In genomic region chr21:43331111-43331961, GRCh38 we compare ENCODE assay signal across 26 cellular contexts.
DNase-seq lines count a peak whose midpoint lies in the region; ATAC-seq, FAIRE-seq and TF ChIP-seq lines count a peak whose summit lies in the region.
"Had no signal": no experiment of that assay in that cellular context is flagged by ENCODE, and none has a peak within 500 bp of the region (broad histone marks: within the 10 kb centered on the region; RNA-seq: fewer than 3 reads in every experiment).

No MANE protein-coding gene starts in this region.

- peak overlapping the region; percentile 10; the same call in 1 of the 2 replicates for H3K14ac ChIP-seq in IMR-90 (replicated peaks; ENCODE audit: low read depth, low read length)

- no peak for DNase-seq in A549 (ENCODE audit: low read depth in 1 of 2, low spot score in 1 of 2)
- no peak for DNase-seq in IMR-90
- no peak for DNase-seq in endothelial cell of umbilical vein (ENCODE audit: low read depth, low spot score)
- DNase-seq in neural crest cell (ENCODE audit: low read depth, low spot score) = no peak
- DNase-seq in activated naive CD4-positive, alpha-beta T cell treated with anti-CD3 and anti-CD28 coated beads for 36 hours = no peak
- no peak for DNase-seq in epidermal melanocyte (ENCODE audit: insufficient read length, low spot score)
- DNase-seq: activated CD4-positive, alpha-beta memory T cell treated with anti-CD3 and anti-CD28 coated beads for 36 hours; activated CD4-positive, CD25-positive, alpha-beta regulatory T cell treated with anti-CD3 and anti-CD28 coated beads, Interleukin-2, amount 50 U/mL, for 72 hours; DMS79 treated with DMSO at 0.1 percent for 48 hours; NCI-H1048; NCI-H1694 treated with DMSO at 0.1 percent for 48 hours; stimulated activated CD4-positive, alpha-beta T cell treated with anti-CD3 and anti-CD28 coated beads, Interleukin-1b, Interleukin-23, amount 100 ng/mL, for 48 hours; stimulated activated CD8-positive, alpha-beta memory T cell treated with anti-CD3 and anti-CD28 coated beads, Interleukin-4, amount 100 ng/mL, for 48 hours; T-helper 17 cell had no signal

- TF ChIP-seq EP300 in A549 (IDR thresholded peaks at IDR 0.05) = no peak

- TF ChIP-seq CTCF in A549 (IDR thresholded peaks at IDR 0.05) (no peak), IMR-90 (conservative IDR thresholded peaks at IDR 0.05; ENCODE audit: low read depth, low read length) (no peak), endothelial cell of umbilical vein (IDR thresholded peaks at IDR 0.05; ENCODE audit: extremely low read depth in 1 of 2, insufficient read depth in 1 of 2, low read depth in 1 of 2, low read length in 2 of 2) (no peak), neural crest cell (conservative IDR thresholded peaks at IDR 0.05) (no peak)

- BruUV-seq in IMR-90 (replicated peaks; lab: Mats Ljungman, UMichigan) (no TSS peak), endothelial cell of umbilical vein (replicated peaks; lab: Mats Ljungman, UMichigan) (TSS peak; percentile 78)

- H2AK5ac ChIP-seq in IMR-90 (ENCODE audit: low read depth, low read length) = 0 out of 2 replicates have a peak overlapping the region, but pooled peaks have one; percentile 7

- peak overlapping the region in 1 of 2 experiments; percentile 22; a peak in 1 of 4 replicates for H4K8ac ChIP-seq in IMR-90 (ENCODE audit: low read depth in 2 of 2, low read length in 2 of 2)

- H3K9me3 Mint-ChIP-seq in neural crest cell = no peaks in the 10 kb centered on the region
- H3K9me3 Mint-ChIP-seq in activated naive CD4-positive, alpha-beta T cell treated with anti-CD3 and anti-CD28 coated beads for 36 hours = peaks cover 2% of the 10 kb centered on the region
- H3K9me3 Mint-ChIP-seq: activated CD4-positive, alpha-beta memory T cell treated with anti-CD3 and anti-CD28 coated beads for 36 hours; activated naive CD4-positive, alpha-beta T cell treated with anti-CD3 and anti-CD28 coated beads, Interleukin-2, amount 50 U/mL, for 72 hours; activated T-helper 17 cell treated with anti-CD3 and anti-CD28 coated beads, Interleukin-2, amount 50 U/mL, for 72 hours had no signal

- peak overlapping the region; percentile 3 for H4K5ac ChIP-seq in IMR-90 (ENCODE audit: low read depth, low read length)

- H3K9me3 ChIP-seq in A549 (no peaks in the 10 kb centered on the region), IMR-90 (ENCODE audit: control insufficient read depth, insufficient read depth, low read length) (no peaks in the 10 kb centered on the region), endothelial cell of umbilical vein (replicated peaks; ENCODE audit: control insufficient read depth, insufficient read depth, low read length) (no peaks in the 10 kb centered on the region)
- H3K9me3 ChIP-seq: BLaER1, HAP-1, upper lobe of left lung had no signal

- no peak overlapping the region for H3K4me3 Mint-ChIP-seq in neural crest cell
- no peak overlapping the region for H3K4me3 Mint-ChIP-seq in activated naive CD4-positive, alpha-beta T cell treated with anti-CD3 and anti-CD28 coated beads for 36 hours
- H3K4me3 Mint-ChIP-seq: activated CD4-positive, alpha-beta memory T cell treated with anti-CD3 and anti-CD28 coated beads for 36 hours; activated T-helper 17 cell treated with anti-CD3 and anti-CD28 coated beads, Interleukin-2, amount 50 U/mL, for 72 hours; T-helper 17 cell had no signal

- peak overlapping the region; percentile 89 for H2BK120ac ChIP-seq in IMR-90 (ENCODE audit: low read depth, low read length)

- H3K4ac ChIP-seq in IMR-90 (ENCODE audit: low read depth, low read length) = peak overlapping the region; percentile 65

- TF ChIP-seq RAD21 in A549 (conservative IDR thresholded peaks at IDR 0.05 in 1 of 2, IDR thresholded peaks at IDR 0.05 in 1 of 2) (no peak), IMR-90 (IDR thresholded peaks at IDR 0.05; ENCODE audit: low read length) (no peak)

- no peak overlapping the region for H3K9ac ChIP-seq in IMR-90 (ENCODE audit: low read depth, low read length)
- H3K9ac ChIP-seq in endothelial cell of umbilical vein (replicated peaks; ENCODE audit: extremely low read depth, insufficient read depth, low read length) = peak overlapping the region; percentile 20
- H3K9ac ChIP-seq: BLaER1 had no signal

- H3K9me1 ChIP-seq in IMR-90 (ENCODE audit: insufficient read depth, low read length) = peaks cover 22% of the 10 kb centered on the region
- H3K9me1 ChIP-seq in endothelial cell of umbilical vein (replicated peaks; ENCODE audit: control insufficient read depth, extremely low read depth, insufficient read depth, low read length) = no peaks in the 10 kb centered on the region

- H3K27ac ChIP-seq in A549 (peak overlapping the region; percentile 100), IMR-90 (ENCODE audit: insufficient read depth, low read length) (peak overlapping the region; percentile 22; the same call in 1 of the 2 replicates), endothelial cell of umbilical vein (ENCODE audit: insufficient read depth, low read depth, low read length) (peak overlapping the region; percentile 64)
- H3K27ac ChIP-seq: BLaER1, HL-60 had no signal

- peaks cover 17% of the 10 kb centered on the region for H3K27me3 Mint-ChIP-seq in neural crest cell (ENCODE audit: low read depth)
- no peaks in the 10 kb centered on the region for H3K27me3 Mint-ChIP-seq in activated naive CD4-positive, alpha-beta T cell treated with anti-CD3 and anti-CD28 coated beads for 36 hours (ENCODE audit: low read depth)
- H3K27me3 Mint-ChIP-seq: activated T-helper 17 cell treated with anti-CD3 and anti-CD28 coated beads, Interleukin-2, amount 50 U/mL, for 72 hours had no signal

- H2AK9ac ChIP-seq in IMR-90 (replicated peaks; ENCODE audit: low read depth, low read length, poor library complexity) = peak overlapping the region; percentile 77

- dilution Hi-C loops in IMR-90 (cut with HindIII; ENCODE audit: low sequenced_read_pairs, unreplicated experiment) (no loop called here), endothelial cell of umbilical vein (cut with MboI; ENCODE audit: extremely low pct_ligation_motif_present, low sequenced_read_pairs) (no loop called here)

- peak overlapping the region; percentile 4; the same call in 1 of the 3 replicates for H3K4me3 ChIP-seq in A549
- H3K4me3 ChIP-seq in IMR-90 (ENCODE audit: insufficient read depth, low read depth, low read length) = no peak overlapping the region
- no peak overlapping the region for H3K4me3 ChIP-seq in endothelial cell of umbilical vein (replicated peaks in 1 of 3; ENCODE audit: insufficient read depth in 1 of 3, low read depth in 1 of 3, low read length in 3 of 3)
- H3K4me3 ChIP-seq: BLaER1, HAP-1, lung, skin epidermis, upper lobe of left lung had no signal

- peaks cover 0 to 13% of the 10 kb centered on the region in 2 experiments; a peak in 2 of 4 replicates for H3K79me1 ChIP-seq in IMR-90 (ENCODE audit: low read depth in 1 of 2, low read length in 2 of 2)

- no peaks in the 10 kb centered on the region for H3K36me3 Mint-ChIP-seq in neural crest cell (ENCODE audit: low read depth)
- H3K36me3 Mint-ChIP-seq in activated naive CD4-positive, alpha-beta T cell treated with anti-CD3 and anti-CD28 coated beads for 36 hours (ENCODE audit: low read depth) = no peaks in the 10 kb centered on the region
- H3K36me3 Mint-ChIP-seq: activated CD4-positive, alpha-beta memory T cell treated with anti-CD3 and anti-CD28 coated beads for 36 hours; activated naive CD4-positive, alpha-beta T cell treated with anti-CD3 and anti-CD28 coated beads, Interleukin-2, amount 50 U/mL, for 72 hours had no signal

- no peak for FAIRE-seq in A549 (lab: Jason Lieb, UNC)
- FAIRE-seq in endothelial cell of umbilical vein (lab: Jason Lieb, UNC) = no peak
- FAIRE-seq: keratinocyte had no signal

- no peaks in the 10 kb centered on the region for H4K20me1 ChIP-seq in IMR-90 (ENCODE audit: insufficient read depth, low read length)
- H4K20me1 ChIP-seq in endothelial cell of umbilical vein (replicated peaks; ENCODE audit: control insufficient read depth, extremely low read depth, insufficient read depth, low read length) = no peaks in the 10 kb centered on the region
- H4K20me1 ChIP-seq: BLaER1 had no signal

- no peak for TF ChIP-seq POLR2A in A549 (IDR thresholded peaks at IDR 0.05; ENCODE audit: low read length)
- 0 out of 2 replicates have a peak, but pooled peaks have one; percentile 21 for TF ChIP-seq POLR2A in IMR-90 (IDR thresholded peaks at IDR 0.05; ENCODE audit: low read depth, low read length)
- TF ChIP-seq POLR2A in endothelial cell of umbilical vein (IDR thresholded peaks at IDR 0.05; ENCODE audit: low read depth, low read length) = no peak

- H3K36me3 ChIP-seq in IMR-90 (ENCODE audit: control insufficient read depth, insufficient read depth, low read length) = no peaks in the 10 kb centered on the region
- no peaks in the 10 kb centered on the region for H3K36me3 ChIP-seq in endothelial cell of umbilical vein (ENCODE audit: control insufficient read depth in 2 of 2, extremely low read depth in 1 of 2, insufficient read depth in 2 of 2, low read length in 2 of 2)
- H3K36me3 ChIP-seq: BLaER1, HAP-1, upper lobe of left lung had no signal

- H3K23ac ChIP-seq in IMR-90 (ENCODE audit: low read depth, low read length) = no peak overlapping the region

- POLR2A ChIA-PET in A549 (lab: Yijun Ruan, JAX) (interaction anchor here (1.4 kb wide), 1 partner anchor 12 kb away, joined by 7 read pairs; no protein-coding TSS in a partner anchor), IMR-90 (lab: Charles Lee; ENCODE audit: unreplicated experiment) (no interaction called here), endothelial cell of umbilical vein (lab: Charles Lee) (no interaction called here)

- in situ Hi-C loops in IMR-90 (cut with MboI; ENCODE audit: low sequenced_read_pairs) = no loop called here

- peak overlapping the region; percentile 21 for H2BK5ac ChIP-seq in IMR-90 (ENCODE audit: low read depth, low read length, poor library complexity, severe bottlenecking)

- H3K27ac Mint-ChIP-seq in neural crest cell (ENCODE audit: unreplicated experiment) = peak overlapping the region; percentile 2
- H3K27ac Mint-ChIP-seq in activated naive CD4-positive, alpha-beta T cell treated with anti-CD3 and anti-CD28 coated beads for 36 hours = no peak overlapping the region
- H3K27ac Mint-ChIP-seq: activated CD4-positive, alpha-beta memory T cell treated with anti-CD3 and anti-CD28 coated beads for 36 hours; activated naive CD4-positive, alpha-beta T cell treated with anti-CD3 and anti-CD28 coated beads, Interleukin-2, amount 50 U/mL, for 72 hours; activated T-helper 17 cell treated with anti-CD3 and anti-CD28 coated beads, Interleukin-2, amount 50 U/mL, for 72 hours; T-helper 17 cell had no signal

- peak overlapping the region; percentile 77 for H2AFZ ChIP-seq in IMR-90 (replicated peaks; ENCODE audit: low read length, poor library complexity)
- no peak overlapping the region for H2AFZ ChIP-seq in endothelial cell of umbilical vein (ENCODE audit: low read depth, low read length)

- peak overlapping the region; percentile 70 for H4K91ac ChIP-seq in IMR-90 (ENCODE audit: insufficient read depth, low read depth, low read length)

- H3K4me2 ChIP-seq in A549 (peak overlapping the region; percentile 95), IMR-90 (ENCODE audit: low read depth, low read length) (no peak overlapping the region), endothelial cell of umbilical vein (ENCODE audit: insufficient read depth, low read length) (no peak overlapping the region)
- H3K4me2 ChIP-seq: BLaER1 had no signal

- H3K4me1 ChIP-seq in A549 = peaks cover 71% of the 10 kb centered on the region
- peaks cover 23% of the 10 kb centered on the region for H3K4me1 ChIP-seq in IMR-90 (ENCODE audit: control insufficient read depth, insufficient read depth, low read length)
- peaks cover 18% of the 10 kb centered on the region for H3K4me1 ChIP-seq in endothelial cell of umbilical vein (ENCODE audit: control insufficient read depth, extremely low read depth, insufficient read depth, low read length)

- CTCF ChIA-PET in A549 (lab: Yijun Ruan, JAX) (interaction anchor here (1.0 to 1.5 kb wide), 2 partner anchors 12 to 121 kb away, joined by 3 to 5 read pairs; no protein-coding TSS in a partner anchor), IMR-90 (lab: Yijun Ruan, JAX) (no interaction called here), endothelial cell of umbilical vein (lab: Charles Lee) (interaction anchor here (0.7 to 1.5 kb wide), 4 partner anchors 8 to 11 kb away, joined by 3 to 5 read pairs (median 3); no protein-coding TSS in a partner anchor)
- CTCF ChIA-PET in activated naive CD4-positive, alpha-beta T cell treated with anti-CD3 and anti-CD28 coated beads for 36 hours (lab: Charles Lee) = no interaction called here

- H3K27me3 ChIP-seq in IMR-90 (ENCODE audit: control insufficient read depth, insufficient read depth, low read length) = no peaks in the 10 kb centered on the region
- H3K27me3 ChIP-seq in endothelial cell of umbilical vein (ENCODE audit: control insufficient read depth in 2 of 2, insufficient read depth in 2 of 2, low read length in 2 of 2) = no peaks in the 10 kb centered on the region
- H3K27me3 ChIP-seq: BLaER1, upper lobe of left lung had no signal

- ATAC-seq in A549 (no peak), IMR-90 (ENCODE audit: low read depth) (no peak), HG03571 (IDR thresholded peaks at IDR 0.05; ENCODE audit: unreplicated experiment) (no peak), HG03439 (IDR thresholded peaks at IDR 0.05; ENCODE audit: unreplicated experiment) (no peak)
- ATAC-seq: activated naive CD4-positive, alpha-beta T cell treated with anti-CD3 and anti-CD28 coated beads, Interleukin-2, amount 50 U/mL, for 72 hours; activated T-helper 17 cell treated with anti-CD3 and anti-CD28 coated beads, Interleukin-2, amount 50 U/mL, for 72 hours; SK-N-SH treated with all-trans-retinoic acid at 6 μM for 48 hours; T-helper 17 cell had no signal

- H3K79me2 ChIP-seq in endothelial cell of umbilical vein (ENCODE audit: control insufficient read depth, insufficient read depth, low read length) = no peaks in the 10 kb centered on the region

- H3K56ac ChIP-seq in IMR-90 (ENCODE audit: extremely low read depth, insufficient read depth, low read length) = no peak overlapping the region

- WGBS in A549 (ENCODE audit: missing lambda C conversion rate) = 93% methylated on average over 15 of the region's 26 CpGs
- 77% methylated on average over 6 of the region's 26 CpGs; no CpG with 5 or more reads in 1 of the 2 experiments for WGBS in IMR-90 (ENCODE audit: extremely low coverage in 2 of 2, insufficient read length in 1 of 2), 2 experiments

- peaks cover 37% of the 10 kb centered on the region for H3K4me1 Mint-ChIP-seq in neural crest cell
- H3K4me1 Mint-ChIP-seq in activated naive CD4-positive, alpha-beta T cell treated with anti-CD3 and anti-CD28 coated beads for 36 hours (ENCODE audit: low read depth) = no peaks in the 10 kb centered on the region
- H3K4me1 Mint-ChIP-seq: activated T-helper 17 cell treated with anti-CD3 and anti-CD28 coated beads, Interleukin-2, amount 50 U/mL, for 72 hours; T-helper 17 cell had no signal

- H2BK20ac ChIP-seq in IMR-90 (ENCODE audit: low read depth, low read length) = peak overlapping the region; percentile 31

- H3K18ac ChIP-seq in IMR-90 (ENCODE audit: low read depth, low read length) = peak overlapping the region; percentile 2

- peak overlapping the region; percentile 21; the same call in 2 of the 3 replicates for H2BK15ac ChIP-seq in IMR-90 (ENCODE audit: low read depth, low read length)

- intact Hi-C loops in IMR-90 (cut with micrococcal nuclease) (no loop called here), endothelial cell of umbilical vein (cut with micrococcal nuclease) (loop anchor here (5.0 kb wide), 1 partner anchor 326 kb away; the partner anchor contains the start of genes HSF2BP and RRP1B)
- intact Hi-C loops in activated naive CD4-positive, alpha-beta T cell treated with anti-CD3 and anti-CD28 coated beads for 36 hours (cut with micrococcal nuclease) = no loop called here

Comparison
In these comparisons a context has a peak if more than half of its experiments do, and no peak if none do; other contexts are left out.
1. H3K27ac ChIP-seq: peak in every context shown above with its lines; median percentile 100 in A549; 64 in endothelial cell of umbilical vein; 22 in IMR-90.
2. CTCF ChIA-PET loops: an anchor here in A549 (1.0 to 1.5 kb wide) and endothelial cell of umbilical vein (0.7 to 1.5 kb wide); none called in IMR-90 and activated naive CD4-positive, alpha-beta T cell treated with anti-CD3 and anti-CD28 coated beads for 36 hours.